28 cellular contexts compared by ENCODE assay signal in the genomic region with DNA sequence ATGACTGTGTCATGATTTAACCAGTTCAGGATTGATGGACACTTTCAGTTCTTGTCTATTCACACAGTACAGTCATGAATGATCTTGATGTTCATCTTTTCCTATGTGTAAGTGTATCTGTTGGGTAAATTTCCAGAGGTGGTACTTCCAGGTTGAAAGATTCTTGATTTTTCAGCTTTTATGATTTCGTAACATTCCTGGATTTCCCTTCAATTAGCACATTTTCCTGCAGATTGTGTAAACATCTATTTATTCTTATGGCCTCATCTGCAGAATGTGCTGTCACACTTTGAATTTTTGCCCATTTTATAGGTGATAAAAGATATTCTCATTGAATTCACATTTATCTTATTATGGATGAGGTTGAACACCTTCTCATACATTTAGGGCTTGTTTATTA.
"Had no signal": no experiment of that assay in that cellular context is flagged by ENCODE, and none has a peak within 500 bp of the region (broad histone marks: within the 10 kb centered on the region; RNA-seq: fewer than 3 reads in every experiment).

No MANE protein-coding gene starts in this region.

- H3K27ac Mint-ChIP-seq: dendritic cell treated with granulocyte-macrophage colony-stimulating factor and Interleukin-4, amounts not matched to agents 40 ng/mL and 50 ng/mL, for 4 days; effector memory CD8-positive, alpha-beta T cell; endodermal cell; memory B cell; naive thymus-derived CD4-positive, alpha-beta T cell; natural killer cell had no signal

- DNase-seq: cortex of kidney; effector CD8-positive, alpha-beta T cell; effector memory CD8-positive, alpha-beta T cell; endodermal cell; erythroblast; esophagus squamous epithelium; foreskin fibroblast; foreskin melanocyte; gastrocnemius medialis; glutamatergic neuron; head of caudate nucleus; heart right ventricle; hippocampal formation; left cardiac atrium; left lung; left ventricle myocardium superior; lower lobe of right lung; mesendoderm; midbrain; naive thymus-derived CD4-positive, alpha-beta T cell; natural killer cell had no signal

- ATAC-seq: effector memory CD8-positive, alpha-beta T cell; esophagus mucosa; gastrocnemius medialis; heart right ventricle; left cardiac atrium; left lung; left ventricle myocardium superior; lower lobe of right lung; naive thymus-derived CD4-positive, alpha-beta T cell; natural killer cell had no signal

- H3K4me3 ChIP-seq: esophagus squamous epithelium, gastrocnemius medialis, heart right ventricle, left lung, lower lobe of right lung had no signal

- H3K27ac ChIP-seq: epithelial cell of prostate, esophagus squamous epithelium, gastrocnemius medialis, heart right ventricle, left lung, lower lobe of right lung had no signal

- H3K4me1 Mint-ChIP-seq: memory B cell; naive thymus-derived CD4-positive, alpha-beta T cell; natural killer cell had no signal

- H3K27me3 ChIP-seq: esophagus squamous epithelium, gastrocnemius medialis, left lung had no signal

- FAIRE-seq: endometrium, islet of Langerhans, keratinocyte had no signal

- H3K36me3 ChIP-seq: esophagus squamous epithelium, gastrocnemius medialis, heart right ventricle, left lung, lower lobe of right lung had no signal

- H3K9me3 ChIP-seq: esophagus squamous epithelium, gastrocnemius medialis, heart right ventricle, left lung, lower lobe of right lung had no signal

- H3K9me3 Mint-ChIP-seq: dendritic cell treated with granulocyte-macrophage colony-stimulating factor and Interleukin-4, amounts not matched to agents 40 ng/mL and 50 ng/mL, for 4 days; effector memory CD8-positive, alpha-beta T cell; endodermal cell; memory B cell; natural killer cell had no signal

- H3K4me1 ChIP-seq: gastrocnemius medialis, left lung, lower lobe of right lung had no signal

- H3K27me3 Mint-ChIP-seq: dendritic cell treated with granulocyte-macrophage colony-stimulating factor and Interleukin-4, amounts not matched to agents 40 ng/mL and 50 ng/mL, for 4 days had no signal

- H3K4me3 Mint-ChIP-seq: dendritic cell treated with granulocyte-macrophage colony-stimulating factor and Interleukin-4, amounts not matched to agents 40 ng/mL and 50 ng/mL, for 4 days; effector memory CD8-positive, alpha-beta T cell; endodermal cell; memory B cell; naive thymus-derived CD4-positive, alpha-beta T cell; natural killer cell had no signal

- H3K36me3 Mint-ChIP-seq: memory B cell, natural killer cell had no signal
